ENCODE assay signal across 13 cellular contexts in the genomic region with DNA sequence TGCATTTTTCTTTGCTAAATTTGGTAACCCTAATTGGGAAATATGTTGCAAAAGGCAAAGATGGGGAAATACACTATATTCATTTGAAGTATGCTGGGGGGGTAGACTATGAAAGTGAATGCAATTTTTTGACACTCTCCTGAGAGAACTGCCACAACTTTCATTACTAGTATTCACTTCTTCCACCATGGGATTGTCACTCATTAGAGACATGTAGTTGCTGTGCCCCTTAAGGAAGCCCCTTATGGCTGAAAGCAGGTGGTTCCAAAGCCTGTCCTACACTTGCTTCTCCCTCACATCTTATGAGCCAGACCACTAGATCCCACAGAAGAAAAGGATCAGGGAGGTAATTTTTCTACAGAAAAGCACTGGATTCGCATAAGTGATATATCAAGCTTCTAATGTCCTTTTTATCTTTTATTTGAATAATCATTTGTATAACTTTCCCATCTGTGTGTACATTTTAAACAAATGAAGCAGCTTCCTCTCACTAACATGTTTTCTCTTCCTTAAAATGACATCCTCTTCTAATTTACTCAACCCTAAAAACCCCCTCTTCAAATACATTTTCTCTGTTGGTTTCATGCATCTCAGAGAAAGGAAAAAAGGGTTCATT.
DNase-seq lines count a peak whose midpoint lies in the region; ATAC-seq and TF ChIP-seq lines count a peak whose summit lies in the region.
"Had no signal": no experiment of that assay in that cellular context is flagged by ENCODE, and none has a peak within 500 bp of the region (broad histone marks: within the 10 kb centered on the region; RNA-seq: fewer than 3 reads in every experiment).

No MANE protein-coding gene starts in this region.

- no peaks in the 10 kb centered on the region for H3K79me2 ChIP-seq in SU-DHL-6 (ENCODE audit: insufficient read depth, low read length)

- H3K36me3 ChIP-seq in SU-DHL-6 (ENCODE audit: low read length) (no peaks in the 10 kb centered on the region), breast epithelium (no peaks in the 10 kb centered on the region)
- H3K36me3 ChIP-seq: cardiac muscle cell, neural progenitor cell had no signal

- H3K4me2 ChIP-seq in SU-DHL-6 (ENCODE audit: low read depth, low read length, poor library complexity, severe bottlenecking): peak overlapping the region; percentile 32
- H3K4me2 ChIP-seq: neural progenitor cell had no signal

- peak; percentile 28 for DNase-seq in GM10266 (ENCODE audit: extremely low spot score)
- DNase-seq in NCI-H226: no peak
- no peak for DNase-seq in stimulated activated naive CD4-positive, alpha-beta T cell treated with Interleukin-2 at 50 U/mL for 16 hours (lab: John Stamatoyannopoulos, UW)
- DNase-seq in breast epithelium (ENCODE audit: low spot score in 2 of 2): no peak
- DNase-seq in amygdala (lab: John Stamatoyannopoulos, UW): no peak
- DNase-seq: activated CD4-positive, alpha-beta T cell treated with anti-CD3 and anti-CD28 coated beads, Interleukin-2, amount 10 ng/mL, durations not matched to agents 24 days and 14 days; hippocampal formation; NCI-H524 had no signal

- peak overlapping the region; percentile 18 for H2AFZ ChIP-seq in SU-DHL-6 (ENCODE audit: low read depth, low read length, severe bottlenecking)

- intact Hi-C loops in breast epithelium (cut with DNase I; ENCODE audit: low total_unique reads): no loop called here

- H3K27ac ChIP-seq in SU-DHL-6 (ENCODE audit: low read depth, low read length): peak overlapping the region; percentile 60
- no peak overlapping the region for H3K27ac ChIP-seq in breast epithelium
- H3K27ac ChIP-seq: cardiac muscle cell, neural progenitor cell had no signal

- ATAC-seq in GM21447 (IDR thresholded peaks at IDR 0.05; ENCODE audit: unreplicated experiment) (peak; percentile 65), HG03460 (IDR thresholded peaks at IDR 0.05; ENCODE audit: unreplicated experiment) (peak; percentile 60)

- TF ChIP-seq CTCF in GM10266 (IDR thresholded peaks at IDR 0.05; ENCODE audit: control insufficient read depth, insufficient read depth, low read depth, missing control alignments) (no peak), SU-DHL-6 (IDR thresholded peaks at IDR 0.05; ENCODE audit: insufficient read depth, low read length, poor library complexity, severe bottlenecking) (no peak), breast epithelium (IDR thresholded peaks at IDR 0.05) (no peak)

- H3K4me1 ChIP-seq in breast epithelium: peaks cover 0 to 9% of the 10 kb centered on the region in 2 donors

- no peaks in the 10 kb centered on the region for H4K20me1 ChIP-seq in SU-DHL-6 (ENCODE audit: low read depth, low read length)

- no peak overlapping the region for H3K9ac ChIP-seq in SU-DHL-6 (ENCODE audit: low read length)
- H3K9ac ChIP-seq: neural progenitor cell had no signal

- H3K27me3 ChIP-seq in SU-DHL-6 (ENCODE audit: low read length) (no peaks in the 10 kb centered on the region), breast epithelium (no peaks in the 10 kb centered on the region)
- H3K27me3 ChIP-seq: cardiac muscle cell, neural progenitor cell had no signal

- TF ChIP-seq POLR2A in breast epithelium (IDR thresholded peaks at IDR 0.05): no peak

- H3K9me3 ChIP-seq in SU-DHL-6 (ENCODE audit: insufficient read depth, low read length): no peaks in the 10 kb centered on the region
- H3K9me3 ChIP-seq in breast epithelium: no peaks in the 10 kb centered on the region

- no peaks in the 10 kb centered on the region for H3K9me2 ChIP-seq in SU-DHL-6 (replicated peaks; ENCODE audit: insufficient read depth, low read length)

- 0 out of 2 replicates have a peak, but pooled peaks cover 4% of the 10 kb centered on the region for H3F3A ChIP-seq in SU-DHL-6 (ENCODE audit: insufficient read depth)

- H3K4me3 ChIP-seq in SU-DHL-6 (ENCODE audit: insufficient read depth, low read length, poor library complexity, severe bottlenecking) (no peak overlapping the region), breast epithelium (no peak overlapping the region)
- H3K4me3 ChIP-seq: cardiac muscle cell, neural progenitor cell had no signal
